In the genomic region with DNA sequence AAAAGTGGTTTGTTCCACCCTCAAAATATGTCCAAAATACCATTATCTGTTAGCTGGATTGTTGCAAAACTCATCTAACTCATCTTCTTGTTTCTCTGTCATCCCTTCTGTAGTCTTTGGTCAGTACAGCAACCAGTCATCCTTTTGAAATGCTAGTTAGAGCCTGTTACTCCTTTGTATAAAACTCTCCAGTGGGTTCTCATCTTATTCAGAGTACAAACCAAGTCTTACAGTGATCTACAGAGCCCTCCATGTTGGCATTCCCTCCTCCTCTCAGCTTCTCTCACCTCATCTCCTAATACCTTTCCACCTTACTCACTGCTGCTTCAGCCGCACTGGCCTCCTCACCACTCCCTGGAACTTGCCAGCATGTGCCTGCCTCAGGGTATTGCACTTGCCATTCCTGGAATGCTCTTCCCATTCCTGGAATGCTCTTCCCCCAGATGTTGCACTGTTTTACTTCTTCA, we compare ENCODE assay signal across 13 cellular contexts.
DNase-seq lines count a peak whose midpoint lies in the region; ATAC-seq and TF ChIP-seq lines count a peak whose summit lies in the region.
"Had no signal": no experiment of that assay in that cellular context is flagged by ENCODE, and none has a peak within 500 bp of the region (broad histone marks: within the 10 kb centered on the region; RNA-seq: fewer than 3 reads in every experiment).

No MANE protein-coding gene starts in this region.

- H3K4me3 Mint-ChIP-seq in WTC11: no peak overlapping the region
- H3K4me3 Mint-ChIP-seq in type B pancreatic cell: peak overlapping the region; percentile 12

- no peak overlapping the region for H3K27ac ChIP-seq in HEK293 (ENCODE audit: extremely low read depth, low read depth, low read length)
- H3K27ac ChIP-seq in hepatocyte: no peak overlapping the region
- no peak overlapping the region for H3K27ac ChIP-seq in A673 (ENCODE audit: low read depth, low read length, poor library complexity, severe bottlenecking)
- H3K27ac ChIP-seq: dorsolateral prefrontal cortex, ovary, vagina had no signal

- peak overlapping the region; percentile 1 for H3K4me2 ChIP-seq in hepatocyte

- H3K4me3 ChIP-seq in HEK293 (ENCODE audit: low read depth, low read length) (no peak overlapping the region), hepatocyte (no peak overlapping the region), A673 (ENCODE audit: low read depth, low read length, poor library complexity, severe bottlenecking) (no peak overlapping the region)
- H3K4me3 ChIP-seq: dorsolateral prefrontal cortex, ovary, vagina had no signal

- peaks cover 51% of the 10 kb centered on the region for H3K4me1 Mint-ChIP-seq in WTC11
- peaks cover 35% of the 10 kb centered on the region for H3K4me1 Mint-ChIP-seq in type B pancreatic cell (ENCODE audit: unreplicated experiment)

- WGBS in hepatocyte (ENCODE audit: low lambda C conversion rate, missing lambda C conversion rate): 41% methylated on average over 1 of the region's 1 CpG

- H3K4me1 ChIP-seq in HEK293 (ENCODE audit: control insufficient read depth, insufficient read depth, low read length) (peaks cover 17% of the 10 kb centered on the region), hepatocyte (ENCODE audit: insufficient read depth) (peaks cover 64% of the 10 kb centered on the region), A673 (ENCODE audit: insufficient read depth, low read length, poor library complexity, severe bottlenecking) (peaks cover 55% of the 10 kb centered on the region)

- H3K79me2 ChIP-seq in hepatocyte: peaks cover 79% of the 10 kb centered on the region

- H3K9me3 ChIP-seq in HEK293 (ENCODE audit: control insufficient read depth, insufficient read depth, low read depth, low read length) (no peaks in the 10 kb centered on the region), hepatocyte (ENCODE audit: low read depth) (no peaks in the 10 kb centered on the region), A673 (ENCODE audit: low read depth, low read length, poor library complexity, severe bottlenecking) (no peaks in the 10 kb centered on the region)
- H3K9me3 ChIP-seq: ovary, vagina had no signal

- CTCF ChIA-PET in HEK293 (lab: Yijun Ruan, JAX): interaction anchor here (1.9 kb wide), 1 partner anchor 141 kb away, joined by 7 read pairs; no protein-coding TSS in a partner anchor
- CTCF ChIA-PET in WTC11 (lab: Charles Lee): no interaction called here
- CTCF ChIA-PET in A673 (lab: Charles Lee): no interaction called here

- ATAC-seq in WTC11 (peak; percentile 82), HG03571 (IDR thresholded peaks at IDR 0.05; ENCODE audit: unreplicated experiment) (no peak)

- H3K27me3 ChIP-seq in hepatocyte (no peaks in the 10 kb centered on the region), A673 (replicated peaks; ENCODE audit: insufficient read depth, low read depth, low read length, poor library complexity) (no peaks in the 10 kb centered on the region)
- H3K27me3 ChIP-seq: ovary, vagina had no signal

- no peaks in the 10 kb centered on the region for H3K9me2 ChIP-seq in hepatocyte (replicated peaks; ENCODE audit: insufficient read depth)

- no TSS peak for BruUV-seq in A673 (replicated peaks; lab: Mats Ljungman, UMichigan)

- peak overlapping the region; percentile 46 for H3K27ac Mint-ChIP-seq in WTC11
- no peak overlapping the region for H3K27ac Mint-ChIP-seq in type B pancreatic cell

- H3K36me3 ChIP-seq in HEK293 (ENCODE audit: control insufficient read depth in 2 of 2, insufficient read depth in 1 of 2, low read length in 2 of 2): no peaks in the 10 kb centered on the region
- no peaks in the 10 kb centered on the region for H3K36me3 ChIP-seq in hepatocyte (replicated peaks; ENCODE audit: insufficient read depth, low read depth)
- H3K36me3 ChIP-seq in A673 (ENCODE audit: insufficient read depth, low read length, poor library complexity, severe bottlenecking): no peaks in the 10 kb centered on the region
- H3K36me3 ChIP-seq: ovary, vagina had no signal

- DNase-seq in WTC11 (ENCODE audit: low spot score): peak; percentile 43
- DNase-seq in hepatocyte (ENCODE audit: low spot score): no peak
- DNase-seq in type B pancreatic cell (ENCODE audit: extremely low spot score, unreplicated experiment): no peak
- no peak for DNase-seq in A673 (ENCODE audit: low spot score)
- DNase-seq in LoVo (ENCODE audit: low spot score): no peak
- DNase-seq: activated naive CD4-positive, alpha-beta T cell; dorsolateral prefrontal cortex; GDM1; NCI-H187 treated with DMSO at 0.1 percent for 48 hours; ovary had no signal

- H3K9me3 Mint-ChIP-seq in WTC11 (no peaks in the 10 kb centered on the region), type B pancreatic cell (no peaks in the 10 kb centered on the region)

- H4K20me1 ChIP-seq in hepatocyte (ENCODE audit: insufficient read depth, poor library complexity, severe bottlenecking): no peaks in the 10 kb centered on the region

- intact Hi-C loops in A673 (cut with micrococcal nuclease; ENCODE audit: unreplicated experiment): no loop called here

- TF ChIP-seq CTCF in HEK293 (tag by site-specific recombination; IDR thresholded peaks at IDR 0.05) (no peak), WTC11 (IDR thresholded peaks at IDR 0.05) (no peak), hepatocyte (IDR thresholded peaks at IDR 0.05; ENCODE audit: poor library complexity) (no peak), type B pancreatic cell (conservative IDR thresholded peaks at IDR 0.05) (no peak), A673 (conservative IDR thresholded peaks at IDR 0.05; ENCODE audit: low read depth, low read length) (no peak)

- POLR2A ChIA-PET in HEK293 (lab: Yijun Ruan, JAX): no interaction called here
- POLR2A ChIA-PET in WTC11 (lab: Charles Lee): no interaction called here
- POLR2A ChIA-PET in A673 (lab: Charles Lee; ENCODE audit: low non-redundant PET): no interaction called here

- no peaks in the 10 kb centered on the region for H3K27me3 Mint-ChIP-seq in WTC11 (ENCODE audit: low read depth)
- no peaks in the 10 kb centered on the region for H3K27me3 Mint-ChIP-seq in type B pancreatic cell

- H3K36me3 Mint-ChIP-seq in WTC11: no peaks in the 10 kb centered on the region
- peaks cover 13% of the 10 kb centered on the region for H3K36me3 Mint-ChIP-seq in type B pancreatic cell

- no peak overlapping the region for H2AFZ ChIP-seq in hepatocyte

TF ChIP-seq in HEK293, 187 proteins besides CTCF, POLR2A, EP300 and RAD21 (continues in another document):
- TF ChIP-seq, protein P1, sequence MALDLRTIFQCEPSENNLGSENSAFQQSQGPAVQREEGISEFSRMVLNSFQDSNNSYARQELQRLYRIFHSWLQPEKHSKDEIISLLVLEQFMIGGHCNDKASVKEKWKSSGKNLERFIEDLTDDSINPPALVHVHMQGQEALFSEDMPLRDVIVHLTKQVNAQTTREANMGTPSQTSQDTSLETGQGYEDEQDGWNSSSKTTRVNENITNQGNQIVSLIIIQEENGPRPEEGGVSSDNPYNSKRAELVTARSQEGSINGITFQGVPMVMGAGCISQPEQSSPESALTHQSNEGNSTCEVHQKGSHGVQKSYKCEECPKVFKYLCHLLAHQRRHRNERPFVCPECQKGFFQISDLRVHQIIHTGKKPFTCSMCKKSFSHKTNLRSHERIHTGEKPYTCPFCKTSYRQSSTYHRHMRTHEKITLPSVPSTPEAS (tag by site-specific recombination; IDR thresholded peaks at IDR 0.05): peak; percentile 19; the same call in 1 of the 2 replicates
- TF ChIP-seq SP7 (tag by site-specific recombination; IDR thresholded peaks at IDR 0.05): no peak
- TF ChIP-seq ZNF37A (tag by site-specific recombination; IDR thresholded peaks at IDR 0.05): no peak
- TF ChIP-seq ZBTB17 (tag by site-specific recombination; IDR thresholded peaks at IDR 0.05): 0 out of 2 replicates have a peak, but pooled peaks have one; percentile 14
- TF ChIP-seq ZNF341 (tag by site-specific recombination; IDR thresholded peaks at IDR 0.05; ENCODE audit: low read depth): peak; percentile 62
- no peak for TF ChIP-seq KLF9 (tag by site-specific recombination; IDR thresholded peaks at IDR 0.05; ENCODE audit: low read depth)
- TF ChIP-seq KLF8 (tag by site-specific recombination; IDR thresholded peaks at IDR 0.05): no peak

TF ChIP-seq in WTC11, 78 proteins besides CTCF, POLR2A, EP300 and RAD21 (continues in another document):
- TF ChIP-seq, protein P2, sequence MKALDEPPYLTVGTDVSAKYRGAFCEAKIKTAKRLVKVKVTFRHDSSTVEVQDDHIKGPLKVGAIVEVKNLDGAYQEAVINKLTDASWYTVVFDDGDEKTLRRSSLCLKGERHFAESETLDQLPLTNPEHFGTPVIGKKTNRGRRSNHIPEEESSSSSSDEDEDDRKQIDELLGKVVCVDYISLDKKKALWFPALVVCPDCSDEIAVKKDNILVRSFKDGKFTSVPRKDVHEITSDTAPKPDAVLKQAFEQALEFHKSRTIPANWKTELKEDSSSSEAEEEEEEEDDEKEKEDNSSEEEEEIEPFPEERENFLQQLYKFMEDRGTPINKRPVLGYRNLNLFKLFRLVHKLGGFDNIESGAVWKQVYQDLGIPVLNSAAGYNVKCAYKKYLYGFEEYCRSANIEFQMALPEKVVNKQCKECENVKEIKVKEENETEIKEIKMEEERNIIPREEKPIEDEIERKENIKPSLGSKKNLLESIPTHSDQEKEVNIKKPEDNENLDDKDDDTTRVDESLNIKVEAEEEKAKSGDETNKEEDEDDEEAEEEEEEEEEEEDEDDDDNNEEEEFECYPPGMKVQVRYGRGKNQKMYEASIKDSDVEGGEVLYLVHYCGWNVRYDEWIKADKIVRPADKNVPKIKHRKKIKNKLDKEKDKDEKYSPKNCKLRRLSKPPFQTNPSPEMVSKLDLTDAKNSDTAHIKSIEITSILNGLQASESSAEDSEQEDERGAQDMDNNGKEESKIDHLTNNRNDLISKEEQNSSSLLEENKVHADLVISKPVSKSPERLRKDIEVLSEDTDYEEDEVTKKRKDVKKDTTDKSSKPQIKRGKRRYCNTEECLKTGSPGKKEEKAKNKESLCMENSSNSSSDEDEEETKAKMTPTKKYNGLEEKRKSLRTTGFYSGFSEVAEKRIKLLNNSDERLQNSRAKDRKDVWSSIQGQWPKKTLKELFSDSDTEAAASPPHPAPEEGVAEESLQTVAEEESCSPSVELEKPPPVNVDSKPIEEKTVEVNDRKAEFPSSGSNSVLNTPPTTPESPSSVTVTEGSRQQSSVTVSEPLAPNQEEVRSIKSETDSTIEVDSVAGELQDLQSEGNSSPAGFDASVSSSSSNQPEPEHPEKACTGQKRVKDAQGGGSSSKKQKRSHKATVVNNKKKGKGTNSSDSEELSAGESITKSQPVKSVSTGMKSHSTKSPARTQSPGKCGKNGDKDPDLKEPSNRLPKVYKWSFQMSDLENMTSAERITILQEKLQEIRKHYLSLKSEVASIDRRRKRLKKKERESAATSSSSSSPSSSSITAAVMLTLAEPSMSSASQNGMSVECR (CRISPR knock-in tag; IDR thresholded peaks at IDR 0.05; ENCODE audit: borderline replicate concordance): no peak
